22 cellular contexts compared by ENCODE assay signal in genomic region chr13:98493035-98493401, GRCh38.
A peak's percentile ranks its signal among the peaks of the same experiment; 100 is the strongest.
DNase-seq lines count a peak whose midpoint lies in the region; ATAC-seq, FAIRE-seq and TF ChIP-seq lines count a peak whose summit lies in the region.
"Had no signal": no experiment of that assay in that cellular context is flagged by ENCODE, and none has a peak within 500 bp of the region (broad histone marks: within the 10 kb centered on the region; RNA-seq: fewer than 3 reads in every experiment).

No MANE protein-coding gene starts in this region.

- no peak for FAIRE-seq in A549 (lab: Jason Lieb, UNC)
- FAIRE-seq in GM12892 (lab: Jason Lieb, UNC) = peak; percentile 48
- FAIRE-seq in astrocyte (lab: Jason Lieb, UNC) = peak; percentile 41

- H3K27ac Mint-ChIP-seq in astrocyte (ENCODE audit: unreplicated experiment) (no peak overlapping the region), mesothelial cell of epicardium (peak overlapping the region; percentile 21)
- H3K27ac Mint-ChIP-seq: natural killer cell treated with Interleukin-12 subunit alpha and Interleukin-12 subunit beta and Interleukin-15 and Interleukin-18, amount 100 ng/mL, for 72 hours; stimulated activated naive B cell treated with anti-CD40 and anti-IgM and Interleukin-4, amounts not matched to agents 10 μg/mL and 1 μg/mL and 100 μg/mL, for 72 hours had no signal

- H3K9me3 ChIP-seq in A549 (no peaks in the 10 kb centered on the region), astrocyte (ENCODE audit: insufficient read depth, low read depth, low read length) (no peaks in the 10 kb centered on the region)

- no peaks in the 10 kb centered on the region for H3K27me3 ChIP-seq in astrocyte (ENCODE audit: insufficient read depth, low read length)

- TF ChIP-seq POLR2A in A549 (IDR thresholded peaks at IDR 0.05; ENCODE audit: low read length) (no peak), GM12892 (IDR thresholded peaks at IDR 0.05; ENCODE audit: low read depth, low read length) (no peak)

- H3K36me3 Mint-ChIP-seq in astrocyte (ENCODE audit: low read depth, unreplicated experiment) (peaks cover 15% of the 10 kb centered on the region), mesothelial cell of epicardium (peaks cover 14% of the 10 kb centered on the region)
- H3K36me3 Mint-ChIP-seq: natural killer cell treated with Interleukin-12 subunit alpha and Interleukin-12 subunit beta and Interleukin-15 and Interleukin-18, amount 100 ng/mL, for 72 hours had no signal

- peaks cover 76% of the 10 kb centered on the region for H3K4me1 ChIP-seq in A549
- peaks cover 2% of the 10 kb centered on the region for H3K4me1 ChIP-seq in astrocyte (ENCODE audit: insufficient read depth, low read length)

- POLR2A ChIA-PET in A549 (lab: Yijun Ruan, JAX) = no interaction called here
- POLR2A ChIA-PET in HEK293T (lab: Yijun Ruan, JAX) = no interaction called here

- H3K4me3 ChIP-seq in A549 = no peak overlapping the region
- no peak overlapping the region for H3K4me3 ChIP-seq in astrocyte (ENCODE audit: insufficient read depth, low read depth, low read length)

- H2AFZ ChIP-seq in astrocyte (ENCODE audit: low read depth, low read length) = no peak overlapping the region

- WGBS in A549 (ENCODE audit: missing lambda C conversion rate) = 91% methylated on average over 5 of the region's 5 CpGs

- H3K36me3 ChIP-seq in astrocyte (ENCODE audit: insufficient read depth, low read length) = no peaks in the 10 kb centered on the region

- no peak for TF ChIP-seq EP300 in A549 (IDR thresholded peaks at IDR 0.05)

- TF ChIP-seq CTCF in A549 (IDR thresholded peaks at IDR 0.05) = no peak
- TF ChIP-seq CTCF in astrocyte (IDR thresholded peaks at IDR 0.05; ENCODE audit: insufficient read depth, low read depth, low read length) = no peak
- TF ChIP-seq CTCF in mesothelial cell of epicardium (IDR thresholded peaks at IDR 0.05; ENCODE audit: unreplicated experiment) = no peak

- H3K9me3 Mint-ChIP-seq in astrocyte (ENCODE audit: unreplicated experiment) (no peaks in the 10 kb centered on the region), mesothelial cell of epicardium (no peaks in the 10 kb centered on the region)
- H3K9me3 Mint-ChIP-seq: natural killer cell treated with Interleukin-12 subunit alpha and Interleukin-12 subunit beta and Interleukin-15 and Interleukin-18, amount 100 ng/mL, for 72 hours; stimulated activated naive B cell treated with anti-CD40 and anti-IgM and Interleukin-4, amounts not matched to agents 10 μg/mL and 1 μg/mL and 100 μg/mL, for 72 hours had no signal

- H3K4me3 Mint-ChIP-seq in astrocyte (ENCODE audit: unreplicated experiment) (no peak overlapping the region), mesothelial cell of epicardium (no peak overlapping the region)
- H3K4me3 Mint-ChIP-seq: natural killer cell treated with Interleukin-12 subunit alpha and Interleukin-12 subunit beta and Interleukin-15 and Interleukin-18, amount 100 ng/mL, for 72 hours; stimulated activated naive B cell treated with anti-CD40 and anti-IgM and Interleukin-4, amounts not matched to agents 10 μg/mL and 1 μg/mL and 100 μg/mL, for 72 hours had no signal

- CTCF ChIA-PET in A549 (lab: Yijun Ruan, JAX) (no interaction called here), HEK293T (lab: Yijun Ruan, JAX) (interaction anchor here (0.7 kb wide), 1 partner anchor 88 kb away, joined by 6 read pairs; no protein-coding TSS in a partner anchor)

- no peak for DNase-seq in A549 (ENCODE audit: low read depth in 1 of 2, low spot score in 1 of 2)
- DNase-seq in GM12892 (ENCODE audit: insufficient read length) = no peak
- no peak for DNase-seq in astrocyte (ENCODE audit: low read depth)
- DNase-seq in mesothelial cell of epicardium (ENCODE audit: low spot score in 2 of 2, unreplicated experiment in 2 of 2) = no peak
- no peak for DNase-seq in HEK293T (ENCODE audit: extremely low spot score)
- no peak for DNase-seq in NCI-H345 (lab: John Stamatoyannopoulos, UW)
- no peak for DNase-seq in Kasumi-1 (lab: John Stamatoyannopoulos, UW)
- DNase-seq: activated CD4-positive, alpha-beta T cell treated with anti-CD3 and anti-CD28 coated beads, Interleukin-2, amount 50 U/mL, for 48 hours; activated T-cell treated with anti-CD3 and anti-CD28 coated beads, Interleukin-2, amount 50 U/mL, for 48 hours; amniotic stem cell; central memory CD4-positive, alpha-beta T cell; mesendoderm; MV-4-11; NCI-H2029; NCI-H510A; Right ventricle myocardium superior; stimulated activated CD4-positive, alpha-beta T cell treated with anti-CD3 and anti-CD28 coated beads, Interleukin-15, amount 100 ng/mL, for 24 hours; stimulated activated naive B cell treated with anti-CD40 and anti-IgM and Interleukin-4, amounts not matched to agents 10 μg/mL and 1 μg/mL and 100 μg/mL, for 72 hours; trophoblast cell had no signal

- H3K4me1 Mint-ChIP-seq in astrocyte (ENCODE audit: low read depth, unreplicated experiment) (peaks cover 23% of the 10 kb centered on the region), mesothelial cell of epicardium (peaks cover 53% of the 10 kb centered on the region)

- H3K4me2 ChIP-seq in A549 (peak overlapping the region; percentile 9; the same call in 1 of the 3 replicates), astrocyte (ENCODE audit: low read length) (no peak overlapping the region)

- ATAC-seq in A549 (no peak), HG03175 (IDR thresholded peaks at IDR 0.05; ENCODE audit: unreplicated experiment) (no peak)
- ATAC-seq: natural killer cell treated with Interleukin-12 subunit alpha and Interleukin-12 subunit beta and Interleukin-15 and Interleukin-18, amount 100 ng/mL, for 72 hours; stimulated activated naive B cell treated with anti-CD40 and anti-IgM and Interleukin-4, amounts not matched to agents 10 μg/mL and 1 μg/mL and 100 μg/mL, for 72 hours had no signal

- H3K79me2 ChIP-seq in astrocyte (ENCODE audit: insufficient read depth, low read length) = peaks cover 91% of the 10 kb centered on the region

- no peak for TF ChIP-seq RAD21 in A549 (conservative IDR thresholded peaks at IDR 0.05 in 1 of 2, IDR thresholded peaks at IDR 0.05 in 1 of 2)

- peaks cover 73% of the 10 kb centered on the region for H4K20me1 ChIP-seq in astrocyte (ENCODE audit: insufficient read depth, low read length)

- no peaks in the 10 kb centered on the region for H3K27me3 Mint-ChIP-seq in astrocyte (ENCODE audit: low read depth, unreplicated experiment)
- no peaks in the 10 kb centered on the region for H3K27me3 Mint-ChIP-seq in mesothelial cell of epicardium (ENCODE audit: low read depth)
- H3K27me3 Mint-ChIP-seq: natural killer cell treated with Interleukin-12 subunit alpha and Interleukin-12 subunit beta and Interleukin-15 and Interleukin-18, amount 100 ng/mL, for 72 hours; stimulated activated naive B cell treated with anti-CD40 and anti-IgM and Interleukin-4, amounts not matched to agents 10 μg/mL and 1 μg/mL and 100 μg/mL, for 72 hours had no signal

- H3K27ac ChIP-seq in A549 (peak overlapping the region; percentile 59 to 79; a peak in 4 of 6 replicates), astrocyte (ENCODE audit: low read depth, low read length) (no peak overlapping the region)
- H3K27ac ChIP-seq: VCaP had no signal

- no peak overlapping the region for H3K9ac ChIP-seq in astrocyte (ENCODE audit: low read length)

TF ChIP-seq in A549, 52 proteins besides CTCF, POLR2A, EP300 and RAD21 (continues in another document):
- TF ChIP-seq NPAS2 (CRISPR knock-in tag; IDR thresholded peaks at IDR 0.05; ENCODE audit: borderline replicate concordance) (no peak), E2F6 (IDR thresholded peaks at IDR 0.05; ENCODE audit: borderline replicate concordance, low read depth) (no peak), FOSB (CRISPR knock-in tag; IDR thresholded peaks at IDR 0.05) (no peak), FOSL2 (IDR thresholded peaks at IDR 0.05) (no peak), FOSL2 (CRISPR knock-in tag; IDR thresholded peaks at IDR 0.05) (no peak), CBX8 (IDR thresholded peaks at IDR 0.05) (no peak)

TF ChIP-seq in HEK293T, 16 proteins besides CTCF, POLR2A, EP300 and RAD21:
- no peak for TF ChIP-seq HDGF (IDR thresholded peaks at IDR 0.05; ENCODE audit: borderline replicate concordance)
- TF ChIP-seq TARDBP (IDR thresholded peaks at IDR 0.05) = no peak
- no peak for TF ChIP-seq ZNF384 (IDR thresholded peaks at IDR 0.05)
- no peak for TF ChIP-seq NFRKB (IDR thresholded peaks at IDR 0.05)
- TF ChIP-seq LEF1 (IDR thresholded peaks at IDR 0.05; ENCODE audit: borderline replicate concordance) = no peak
- no peak for TF ChIP-seq CTBP1 (IDR thresholded peaks at IDR 0.05; ENCODE audit: borderline replicate concordance)
- TF ChIP-seq ELF4 (IDR thresholded peaks at IDR 0.05) = no peak
